In genomic region chr2:84395819-84396218, GRCh38 we compare ENCODE assay signal across 24 cellular contexts.
DNase-seq lines count a peak whose midpoint lies in the region; ATAC-seq, FAIRE-seq and TF ChIP-seq lines count a peak whose summit lies in the region.
"Had no signal": no experiment of that assay in that cellular context is flagged by ENCODE, and none has a peak within 500 bp of the region (broad histone marks: within the 10 kb centered on the region; RNA-seq: fewer than 3 reads in every experiment).

No MANE protein-coding gene starts in this region.

- no peak for TF ChIP-seq CTCF in GM12865 (IDR thresholded peaks at IDR 0.05; ENCODE audit: insufficient read depth, low read depth, low read length, missing control alignments)
- no peak for TF ChIP-seq CTCF in foreskin keratinocyte (conservative IDR thresholded peaks at IDR 0.05)

- peak; percentile 18 for DNase-seq in AG08396 (ENCODE audit: low spot score)
- peak; percentile 7 for DNase-seq in GM12865 (ENCODE audit: low read depth)
- DNase-seq in adipocyte (ENCODE audit: low read depth) = peak; percentile 55
- DNase-seq in foreskin keratinocyte = peak; percentile 10 to 44
- DNase-seq in DMS53 (lab: John Stamatoyannopoulos, UW) = no peak
- no peak for DNase-seq in islet precursor cell
- DNase-seq in GM12892 (ENCODE audit: insufficient read length) = no peak
- DNase-seq in HK-2 (ENCODE audit: unreplicated experiment) = no peak
- DNase-seq: activated CD4-positive, CD25-positive, alpha-beta regulatory T cell; activated effector memory CD4-positive, alpha-beta T cell treated with Interleukin-2 at 50 U/mL for 16 hours; DMS153; dorsolateral prefrontal cortex; KBM-7; left cardiac atrium; NCI-H1436; NCI-H446; right lobe of liver; stimulated activated CD4-positive, alpha-beta T cell treated with anti-CD3 and anti-CD28 coated beads, Interleukin-4, amount 100 ng/mL, for 24 hours; stimulated activated CD8-positive, alpha-beta memory T cell treated with anti-CD3 and anti-CD28 coated beads, Interleukin-4, amount 100 ng/mL, for 48 hours; tibial artery had no signal

- no peak overlapping the region for H3K27ac ChIP-seq in foreskin keratinocyte
- H3K27ac ChIP-seq: ascending aorta, dorsolateral prefrontal cortex, esophagus muscularis mucosa, neutrophil, right lobe of liver, tibial artery had no signal

- ATAC-seq in foreskin keratinocyte = peak; percentile 45
- ATAC-seq: left cardiac atrium, right lobe of liver, Right ventricle myocardium inferior had no signal

- H3K27me3 ChIP-seq in adipocyte (replicated peaks; ENCODE audit: control insufficient read depth, insufficient read depth, low read length) (no peaks in the 10 kb centered on the region), foreskin keratinocyte (no peaks in the 10 kb centered on the region)
- H3K27me3 ChIP-seq: ascending aorta, dorsolateral prefrontal cortex, esophagus muscularis mucosa, right lobe of liver, tibial artery had no signal

- no peak for FAIRE-seq in GM12892 (lab: Jason Lieb, UNC)

- H3K4me3 ChIP-seq in GM12865 (ENCODE audit: low read depth, low read length) (no peak overlapping the region), adipocyte (ENCODE audit: low read length) (no peak overlapping the region)
- H3K4me3 ChIP-seq: ascending aorta, dorsolateral prefrontal cortex, esophagus muscularis mucosa, right lobe of liver, tibial artery had no signal

- TF ChIP-seq POLR2A in GM12892 (IDR thresholded peaks at IDR 0.05; ENCODE audit: low read depth, low read length) = no peak

- peaks cover 3% of the 10 kb centered on the region for H3K9me3 ChIP-seq in adipocyte (ENCODE audit: control insufficient read depth, low read length)
- H3K9me3 ChIP-seq: ascending aorta, esophagus muscularis mucosa, neutrophil, right lobe of liver, tibial artery had no signal

- H3K9ac ChIP-seq in adipocyte (ENCODE audit: low read length) = no peak overlapping the region

- H3K36me3 ChIP-seq in adipocyte (ENCODE audit: control insufficient read depth, insufficient read depth, low read length, severe bottlenecking) = no peaks in the 10 kb centered on the region
- H3K36me3 ChIP-seq: ascending aorta, esophagus muscularis mucosa, neutrophil, right lobe of liver, tibial artery had no signal

- H3K4me1 ChIP-seq in adipocyte (ENCODE audit: control insufficient read depth, insufficient read depth, low read length) (peaks cover 14% of the 10 kb centered on the region), foreskin keratinocyte (no peaks in the 10 kb centered on the region)
- H3K4me1 ChIP-seq: ascending aorta, esophagus muscularis mucosa, right lobe of liver, tibial artery had no signal

Comparison
In these comparisons a context has a peak if more than half of its experiments do, and no peak if none do; other contexts are left out.
1. DNase-seq: peak in AG08396 (single experiment), GM12865 (single experiment), adipocyte (single experiment) and foreskin keratinocyte (2 of 2); none in DMS53 (single experiment), islet precursor cell (single experiment), GM12892 (single experiment) and HK-2 (single experiment).